ENCODE assay signal across 1 cellular context in genomic region chr17:4822835-4823234, GRCh38.
TF ChIP-seq lines count a peak whose summit lies in the region.

No MANE protein-coding gene starts in this region.

TF ChIP-seq in A549, 52 proteins besides CTCF, POLR2A, EP300 and RAD21:
- TF ChIP-seq CHD4 (IDR thresholded peaks at IDR 0.05; ENCODE audit: borderline replicate concordance) = no peak
- TF ChIP-seq KDM5A (IDR thresholded peaks at IDR 0.05) = no peak
- no peak for TF ChIP-seq SMC3 (IDR thresholded peaks at IDR 0.05)
- TF ChIP-seq JUNB (IDR thresholded peaks at IDR 0.05) = no peak
- no peak for TF ChIP-seq USF2 (IDR thresholded peaks at IDR 0.05)
- TF ChIP-seq ELK1 (IDR thresholded peaks at IDR 0.05; ENCODE audit: low read depth, low read length) = no peak
